2 cellular contexts compared by ENCODE assay signal in the genomic region with DNA sequence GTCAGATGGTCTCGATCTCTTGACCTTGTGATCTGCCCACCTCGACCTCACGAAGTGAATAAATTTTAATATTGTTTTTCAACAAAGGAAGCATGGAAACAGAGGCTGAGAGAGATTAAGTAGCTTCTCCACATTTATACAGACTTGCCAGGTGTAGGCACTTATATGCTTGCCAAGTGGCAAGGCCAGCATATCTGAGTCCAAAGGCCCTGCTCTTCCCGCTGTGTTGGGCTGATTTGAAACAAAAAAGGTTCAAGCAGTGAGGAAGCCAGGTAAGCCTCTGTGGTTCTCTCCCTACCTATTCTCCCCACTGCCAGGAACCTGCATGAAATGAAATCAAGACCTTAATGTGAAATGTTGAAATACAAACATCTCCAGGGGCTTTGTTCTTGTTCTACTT.
TF ChIP-seq lines count a peak whose summit lies in the region.

No MANE protein-coding gene starts in this region.

TF ChIP-seq in liver, 16 proteins besides CTCF, POLR2A, EP300 and RAD21:
- TF ChIP-seq, protein P1, sequence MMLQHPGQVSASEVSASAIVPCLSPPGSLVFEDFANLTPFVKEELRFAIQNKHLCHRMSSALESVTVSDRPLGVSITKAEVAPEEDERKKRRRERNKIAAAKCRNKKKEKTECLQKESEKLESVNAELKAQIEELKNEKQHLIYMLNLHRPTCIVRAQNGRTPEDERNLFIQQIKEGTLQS (IDR thresholded peaks at IDR 0.05) = no peak
- TF ChIP-seq NR2F2 (IDR thresholded peaks at IDR 0.05) = no peak
- TF ChIP-seq HNF4A (conservative IDR thresholded peaks at IDR 0.05) = peak; percentile 71 to 75

TF ChIP-seq in HepG2, 621 proteins besides CTCF, POLR2A, EP300 and RAD21:
- no peak for TF ChIP-seq ZBTB42 (CRISPR knock-in tag; IDR thresholded peaks at IDR 0.05)
- TF ChIP-seq, protein P2, sequence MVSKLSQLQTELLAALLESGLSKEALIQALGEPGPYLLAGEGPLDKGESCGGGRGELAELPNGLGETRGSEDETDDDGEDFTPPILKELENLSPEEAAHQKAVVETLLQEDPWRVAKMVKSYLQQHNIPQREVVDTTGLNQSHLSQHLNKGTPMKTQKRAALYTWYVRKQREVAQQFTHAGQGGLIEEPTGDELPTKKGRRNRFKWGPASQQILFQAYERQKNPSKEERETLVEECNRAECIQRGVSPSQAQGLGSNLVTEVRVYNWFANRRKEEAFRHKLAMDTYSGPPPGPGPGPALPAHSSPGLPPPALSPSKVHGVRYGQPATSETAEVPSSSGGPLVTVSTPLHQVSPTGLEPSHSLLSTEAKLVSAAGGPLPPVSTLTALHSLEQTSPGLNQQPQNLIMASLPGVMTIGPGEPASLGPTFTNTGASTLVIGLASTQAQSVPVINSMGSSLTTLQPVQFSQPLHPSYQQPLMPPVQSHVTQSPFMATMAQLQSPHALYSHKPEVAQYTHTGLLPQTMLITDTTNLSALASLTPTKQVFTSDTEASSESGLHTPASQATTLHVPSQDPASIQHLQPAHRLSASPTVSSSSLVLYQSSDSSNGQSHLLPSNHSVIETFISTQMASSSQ (IDR thresholded peaks at IDR 0.05; ENCODE audit: low read depth) = no peak
- TF ChIP-seq, protein P2 (CRISPR knock-in tag; IDR thresholded peaks at IDR 0.05; ENCODE audit: borderline replicate concordance) = no peak
- no peak for TF ChIP-seq ISL2 (CRISPR knock-in tag; IDR thresholded peaks at IDR 0.05)
- no peak for TF ChIP-seq ZSCAN31 (CRISPR knock-in tag; IDR thresholded peaks at IDR 0.05; ENCODE audit: low read depth)
- no peak for TF ChIP-seq HES4 (CRISPR knock-in tag; IDR thresholded peaks at IDR 0.05; ENCODE audit: borderline replicate concordance)
- no peak for TF ChIP-seq U2AF2 (IDR thresholded peaks at IDR 0.05; ENCODE audit: low read depth, low read length)
- TF ChIP-seq JUND (CRISPR knock-in tag; IDR thresholded peaks at IDR 0.05) = no peak
- TF ChIP-seq AKNA (CRISPR knock-in tag; IDR thresholded peaks at IDR 0.05; ENCODE audit: borderline replicate concordance) = no peak
